Comparison of ENCODE assay signal across 1 cellular context in the genomic region with DNA sequence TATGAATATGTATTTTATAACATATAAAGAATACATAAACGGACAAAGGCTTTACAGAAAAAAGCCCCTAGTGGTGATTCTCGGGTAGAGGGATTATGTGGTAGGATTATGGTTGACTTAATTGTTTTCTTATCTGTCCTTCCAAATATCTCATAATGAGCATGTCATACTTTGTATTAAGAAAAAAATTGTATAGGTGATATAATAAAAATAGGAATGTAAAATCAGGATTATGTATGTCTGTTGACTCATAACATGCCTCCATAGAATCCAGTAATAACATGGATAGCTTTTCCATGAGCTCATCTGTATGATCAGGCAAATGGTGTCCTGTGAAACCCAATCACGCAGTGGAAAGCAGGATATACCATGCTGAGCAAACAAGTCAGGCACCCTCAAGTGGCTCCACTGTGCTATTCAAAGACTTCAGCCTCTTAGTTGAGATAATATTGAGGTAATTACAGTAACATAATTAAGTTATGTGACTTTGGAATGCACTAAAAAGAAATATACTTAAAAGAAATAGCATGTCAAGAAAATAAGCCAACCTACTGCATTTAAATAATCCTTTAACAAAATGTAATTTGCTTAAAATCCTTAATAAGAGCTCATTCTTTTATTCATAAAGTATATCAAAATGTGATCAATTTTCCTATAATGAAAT.
TF ChIP-seq lines count a peak whose summit lies in the region.

No MANE protein-coding gene starts in this region.

TF ChIP-seq in K562, 482 proteins besides CTCF, POLR2A, EP300 and RAD21:
- TF ChIP-seq BRD9 (IDR thresholded peaks at IDR 0.05; ENCODE audit: low read depth, partially characterized antibody) (no peak), PHF8 (IDR thresholded peaks at IDR 0.05; ENCODE audit: borderline replicate concordance, low read length) (no peak), ETV1 (tag; conservative IDR thresholded peaks at IDR 0.05; ENCODE audit: low read depth) (no peak), SIN3A (IDR thresholded peaks at IDR 0.05; ENCODE audit: borderline replicate concordance in 2 of 2, control insufficient read depth in 1 of 2, low read depth in 2 of 2, low read length in 2 of 2) (no peak)
